Comparison of ENCODE assay signal across 1 cellular context in the genomic region with DNA sequence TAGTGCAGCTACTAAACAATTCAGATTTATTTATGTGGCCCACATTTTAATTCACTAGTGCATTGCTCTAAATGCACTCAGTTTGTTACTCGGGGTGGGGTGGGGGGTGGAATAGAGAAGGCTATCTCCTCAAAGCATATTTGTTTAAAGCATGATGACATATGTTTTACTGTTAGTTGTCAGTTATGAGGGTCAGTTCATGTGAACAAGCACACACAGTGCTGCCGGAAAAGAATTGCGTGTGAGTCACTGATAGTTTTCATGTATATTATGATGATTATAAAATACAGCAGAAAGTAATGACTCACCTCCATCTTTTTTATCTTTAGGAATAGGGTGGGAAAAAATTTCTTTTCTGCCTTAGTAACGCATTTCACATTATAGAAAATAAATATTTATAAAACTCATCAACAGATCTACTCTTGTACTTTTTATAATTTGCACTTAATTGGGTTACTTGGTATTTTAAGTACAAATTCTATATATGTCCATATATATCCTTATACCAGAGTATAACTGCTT.
TF ChIP-seq lines count a peak whose summit lies in the region.

No MANE protein-coding gene starts in this region.

TF ChIP-seq in K562, 482 proteins besides CTCF, POLR2A, EP300 and RAD21 (continued from another document and continues in another):
- TF ChIP-seq, protein P1, sequence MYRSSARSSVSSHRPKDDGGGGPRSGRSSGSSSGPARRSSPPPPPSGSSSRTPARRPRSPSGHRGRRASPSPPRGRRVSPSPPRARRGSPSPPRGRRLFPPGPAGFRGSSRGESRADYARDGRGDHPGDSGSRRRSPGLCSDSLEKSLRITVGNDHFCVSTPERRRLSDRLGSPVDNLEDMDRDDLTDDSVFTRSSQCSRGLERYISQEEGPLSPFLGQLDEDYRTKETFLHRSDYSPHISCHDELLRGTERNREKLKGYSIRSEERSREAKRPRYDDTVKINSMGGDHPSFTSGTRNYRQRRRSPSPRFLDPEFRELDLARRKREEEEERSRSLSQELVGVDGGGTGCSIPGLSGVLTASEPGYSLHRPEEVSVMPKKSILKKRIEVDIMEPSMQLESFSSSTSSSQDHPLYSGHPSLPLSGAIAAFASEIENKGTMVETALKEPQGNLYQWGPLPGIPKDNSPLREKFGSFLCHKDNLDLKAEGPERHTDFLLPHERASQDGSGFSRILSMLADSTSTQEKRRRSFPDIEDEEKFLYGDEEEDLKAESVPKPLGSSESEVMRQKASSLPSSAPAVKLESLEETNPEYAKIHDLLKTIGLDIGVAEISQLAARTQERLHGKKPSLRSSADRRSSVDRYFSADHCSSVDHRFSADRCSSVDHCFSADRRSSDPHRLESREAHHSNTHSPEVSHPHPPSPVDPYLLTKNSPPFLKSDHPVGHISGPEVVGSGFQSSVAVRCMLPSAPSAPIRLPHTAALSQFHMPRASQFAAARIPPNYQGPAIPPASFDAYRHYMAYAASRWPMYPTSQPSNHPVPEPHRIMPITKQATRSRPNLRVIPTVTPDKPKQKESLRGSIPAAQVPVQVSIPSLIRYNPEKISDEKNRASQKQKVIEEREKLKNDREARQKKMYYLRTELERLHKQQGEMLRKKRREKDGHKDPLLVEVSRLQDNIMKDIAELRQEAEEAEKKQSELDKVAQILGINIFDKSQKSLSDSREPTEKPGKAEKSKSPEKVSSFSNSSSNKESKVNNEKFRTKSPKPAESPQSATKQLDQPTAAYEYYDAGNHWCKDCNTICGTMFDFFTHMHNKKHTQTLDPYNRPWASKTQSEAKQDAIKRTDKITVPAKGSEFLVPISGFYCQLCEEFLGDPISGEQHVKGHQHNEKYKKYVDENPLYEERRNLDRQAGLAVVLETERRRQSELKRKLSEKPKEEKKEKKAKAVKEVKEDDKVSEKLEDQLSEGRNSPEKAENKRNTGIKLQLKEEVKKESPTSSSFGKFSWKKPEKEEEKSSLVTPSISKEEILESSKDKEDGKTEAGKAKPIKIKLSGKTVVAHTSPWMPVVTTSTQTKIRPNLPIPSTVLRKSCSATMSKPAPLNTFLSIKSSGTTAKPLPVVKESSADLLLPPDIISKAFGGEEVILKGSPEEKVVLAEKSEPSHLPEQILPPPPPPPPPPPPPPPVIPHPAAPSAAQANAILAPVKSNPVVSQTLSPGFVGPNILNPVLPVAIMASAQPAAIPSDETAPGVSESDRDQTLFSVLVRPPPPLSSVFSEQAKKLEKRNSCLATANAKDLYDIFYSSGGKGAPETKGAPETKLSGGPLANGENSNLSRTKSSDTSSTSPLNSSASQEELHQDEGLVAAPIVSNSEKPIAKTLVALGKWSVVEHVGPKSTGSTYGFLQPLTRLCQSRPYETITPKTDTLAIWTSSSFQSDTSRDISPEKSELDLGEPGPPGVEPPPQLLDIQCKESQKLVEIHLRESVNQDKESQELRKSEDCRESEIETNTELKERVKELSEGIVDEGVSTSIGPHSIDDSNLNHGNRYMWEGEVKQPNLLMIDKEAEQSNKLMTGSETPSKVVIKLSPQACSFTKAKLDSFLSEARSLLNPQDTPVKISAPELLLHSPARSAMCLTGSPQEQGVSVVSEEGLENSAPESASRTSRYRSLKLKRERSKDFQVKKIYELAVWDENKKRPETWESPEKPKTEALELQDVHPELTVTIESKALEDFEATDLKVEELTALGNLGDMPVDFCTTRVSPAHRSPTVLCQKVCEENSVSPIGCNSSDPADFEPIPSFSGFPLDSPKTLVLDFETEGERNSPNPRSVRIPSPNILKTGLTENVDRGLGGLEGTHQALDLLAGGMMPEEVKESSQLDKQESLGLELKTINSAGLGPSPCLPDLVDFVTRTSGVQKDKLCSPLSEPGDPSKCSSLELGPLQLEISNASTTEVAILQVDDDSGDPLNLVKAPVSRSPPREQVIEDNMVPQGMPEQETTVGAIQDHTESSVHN (IDR thresholded peaks at IDR 0.05; ENCODE audit: borderline replicate concordance in 1 of 2, low read depth in 1 of 2): peak in 1 of 2 experiments; percentile 72; a peak in 1 of 4 replicates
- peak; percentile 81 for TF ChIP-seq ETV1 (tag; conservative IDR thresholded peaks at IDR 0.05; ENCODE audit: low read depth)
- TF ChIP-seq, protein P2, sequence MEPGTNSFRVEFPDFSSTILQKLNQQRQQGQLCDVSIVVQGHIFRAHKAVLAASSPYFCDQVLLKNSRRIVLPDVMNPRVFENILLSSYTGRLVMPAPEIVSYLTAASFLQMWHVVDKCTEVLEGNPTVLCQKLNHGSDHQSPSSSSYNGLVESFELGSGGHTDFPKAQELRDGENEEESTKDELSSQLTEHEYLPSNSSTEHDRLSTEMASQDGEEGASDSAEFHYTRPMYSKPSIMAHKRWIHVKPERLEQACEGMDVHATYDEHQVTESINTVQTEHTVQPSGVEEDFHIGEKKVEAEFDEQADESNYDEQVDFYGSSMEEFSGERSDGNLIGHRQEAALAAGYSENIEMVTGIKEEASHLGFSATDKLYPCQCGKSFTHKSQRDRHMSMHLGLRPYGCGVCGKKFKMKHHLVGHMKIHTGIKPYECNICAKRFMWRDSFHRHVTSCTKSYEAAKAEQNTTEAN (CRISPR knock-in tag; IDR thresholded peaks at IDR 0.05): no peak
- no peak for TF ChIP-seq PCBP2 (IDR thresholded peaks at IDR 0.05; ENCODE audit: low read depth, low read length, poor library complexity, severe bottlenecking)
- no peak for TF ChIP-seq NELFE (IDR thresholded peaks at IDR 0.05; ENCODE audit: insufficient read depth, insufficient read length)
- TF ChIP-seq GATA2 (CRISPR knock-in tag; IDR thresholded peaks at IDR 0.05): peak; percentile 50
- TF ChIP-seq SIN3A (IDR thresholded peaks at IDR 0.05; ENCODE audit: borderline replicate concordance in 2 of 2, control insufficient read depth in 1 of 2, low read depth in 2 of 2, low read length in 2 of 2): no peak
- TF ChIP-seq, protein P3, sequence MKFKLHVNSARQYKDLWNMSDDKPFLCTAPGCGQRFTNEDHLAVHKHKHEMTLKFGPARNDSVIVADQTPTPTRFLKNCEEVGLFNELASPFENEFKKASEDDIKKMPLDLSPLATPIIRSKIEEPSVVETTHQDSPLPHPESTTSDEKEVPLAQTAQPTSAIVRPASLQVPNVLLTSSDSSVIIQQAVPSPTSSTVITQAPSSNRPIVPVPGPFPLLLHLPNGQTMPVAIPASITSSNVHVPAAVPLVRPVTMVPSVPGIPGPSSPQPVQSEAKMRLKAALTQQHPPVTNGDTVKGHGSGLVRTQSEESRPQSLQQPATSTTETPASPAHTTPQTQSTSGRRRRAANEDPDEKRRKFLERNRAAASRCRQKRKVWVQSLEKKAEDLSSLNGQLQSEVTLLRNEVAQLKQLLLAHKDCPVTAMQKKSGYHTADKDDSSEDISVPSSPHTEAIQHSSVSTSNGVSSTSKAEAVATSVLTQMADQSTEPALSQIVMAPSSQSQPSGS (CRISPR knock-in tag; IDR thresholded peaks at IDR 0.05): no peak
- TF ChIP-seq PYGO2 (tag; IDR thresholded peaks at IDR 0.05): no peak
- 0 out of 2 replicates have a peak, but pooled peaks have one; percentile 41 for TF ChIP-seq PHB2 (IDR thresholded peaks at IDR 0.05; ENCODE audit: low read depth)
- TF ChIP-seq CHD4 (IDR thresholded peaks at IDR 0.05; ENCODE audit: insufficient read depth, insufficient replicate concordance, low read depth, low read length, poor library complexity, severe bottlenecking): no peak
- peak; percentile 60; the same call in 1 of the 2 replicates for TF ChIP-seq ETV5 (CRISPR knock-in tag; IDR thresholded peaks at IDR 0.05; ENCODE audit: low read depth)
- no peak for TF ChIP-seq KLF1 (tag; IDR thresholded peaks at IDR 0.05)
- TF ChIP-seq CREB1 (IDR thresholded peaks at IDR 0.05): peak; percentile 46; the same call in 1 of the 2 replicates
- peak; percentile 43; the same call in 1 of the 2 replicates for TF ChIP-seq CREB1 (CRISPR knock-in tag; IDR thresholded peaks at IDR 0.05)
- TF ChIP-seq SMARCB1 (IDR thresholded peaks at IDR 0.05; ENCODE audit: insufficient read length, low read depth): no peak
- TF ChIP-seq, protein P4, sequence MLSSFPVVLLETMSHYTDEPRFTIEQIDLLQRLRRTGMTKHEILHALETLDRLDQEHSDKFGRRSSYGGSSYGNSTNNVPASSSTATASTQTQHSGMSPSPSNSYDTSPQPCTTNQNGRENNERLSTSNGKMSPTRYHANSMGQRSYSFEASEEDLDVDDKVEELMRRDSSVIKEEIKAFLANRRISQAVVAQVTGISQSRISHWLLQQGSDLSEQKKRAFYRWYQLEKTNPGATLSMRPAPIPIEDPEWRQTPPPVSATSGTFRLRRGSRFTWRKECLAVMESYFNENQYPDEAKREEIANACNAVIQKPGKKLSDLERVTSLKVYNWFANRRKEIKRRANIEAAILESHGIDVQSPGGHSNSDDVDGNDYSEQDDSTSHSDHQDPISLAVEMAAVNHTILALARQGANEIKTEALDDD (IDR thresholded peaks at IDR 0.05): peak; percentile 70
- TF ChIP-seq SAFB2 (IDR thresholded peaks at IDR 0.05; ENCODE audit: borderline replicate concordance, low read depth, low read length, severe bottlenecking): no peak
- no peak for TF ChIP-seq ATF1 (CRISPR knock-in tag; IDR thresholded peaks at IDR 0.05)
- TF ChIP-seq ATF1 (tag; IDR thresholded peaks at IDR 0.05): peak; percentile 78
- TF ChIP-seq PML (IDR thresholded peaks at IDR 0.05; ENCODE audit: low read length): peak; percentile 91
- TF ChIP-seq ZFP1 (CRISPR knock-in tag; IDR thresholded peaks at IDR 0.05): no peak
- peak; percentile 12 to 63; a peak in 1 of 4 replicates for TF ChIP-seq KDM1A (IDR thresholded peaks at IDR 0.05)
- no peak for TF ChIP-seq ZNF384 (IDR thresholded peaks at IDR 0.05; ENCODE audit: low read depth, low read length)
- no peak for TF ChIP-seq HSF4 (CRISPR knock-in tag; IDR thresholded peaks at IDR 0.05; ENCODE audit: borderline replicate concordance)
- no peak for TF ChIP-seq NCOA6 (IDR thresholded peaks at IDR 0.05)
- peak; percentile 63 for TF ChIP-seq C11orf30 (IDR thresholded peaks at IDR 0.05; ENCODE audit: low read depth)
- TF ChIP-seq ZBTB1 (CRISPR knock-in tag; IDR thresholded peaks at IDR 0.05; ENCODE audit: borderline replicate concordance, low read depth): no peak
- no peak for TF ChIP-seq SETDB1 (IDR thresholded peaks at IDR 0.05; ENCODE audit: low read length)
- TF ChIP-seq PTRF (tag; IDR thresholded peaks at IDR 0.05): no peak
- TF ChIP-seq, protein P5, sequence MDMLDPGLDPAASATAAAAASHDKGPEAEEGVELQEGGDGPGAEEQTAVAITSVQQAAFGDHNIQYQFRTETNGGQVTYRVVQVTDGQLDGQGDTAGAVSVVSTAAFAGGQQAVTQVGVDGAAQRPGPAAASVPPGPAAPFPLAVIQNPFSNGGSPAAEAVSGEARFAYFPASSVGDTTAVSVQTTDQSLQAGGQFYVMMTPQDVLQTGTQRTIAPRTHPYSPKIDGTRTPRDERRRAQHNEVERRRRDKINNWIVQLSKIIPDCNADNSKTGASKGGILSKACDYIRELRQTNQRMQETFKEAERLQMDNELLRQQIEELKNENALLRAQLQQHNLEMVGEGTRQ (CRISPR knock-in tag; IDR thresholded peaks at IDR 0.05): no peak
- no peak for TF ChIP-seq CEBPB (tag; IDR thresholded peaks at IDR 0.05)
- no peak; the same call in 1 of the 2 replicates for TF ChIP-seq TARDBP (IDR thresholded peaks at IDR 0.05)
- TF ChIP-seq TBL1XR1 (IDR thresholded peaks at IDR 0.05; ENCODE audit: low read length in 2 of 2): peak; percentile 74 to 83; a peak in 3 of 4 replicates
- TF ChIP-seq DPF2 (IDR thresholded peaks at IDR 0.05): peak; percentile 97
- TF ChIP-seq POLR2AphosphoS2 (IDR thresholded peaks at IDR 0.05; ENCODE audit: low read length): no peak
- TF ChIP-seq, protein P6, sequence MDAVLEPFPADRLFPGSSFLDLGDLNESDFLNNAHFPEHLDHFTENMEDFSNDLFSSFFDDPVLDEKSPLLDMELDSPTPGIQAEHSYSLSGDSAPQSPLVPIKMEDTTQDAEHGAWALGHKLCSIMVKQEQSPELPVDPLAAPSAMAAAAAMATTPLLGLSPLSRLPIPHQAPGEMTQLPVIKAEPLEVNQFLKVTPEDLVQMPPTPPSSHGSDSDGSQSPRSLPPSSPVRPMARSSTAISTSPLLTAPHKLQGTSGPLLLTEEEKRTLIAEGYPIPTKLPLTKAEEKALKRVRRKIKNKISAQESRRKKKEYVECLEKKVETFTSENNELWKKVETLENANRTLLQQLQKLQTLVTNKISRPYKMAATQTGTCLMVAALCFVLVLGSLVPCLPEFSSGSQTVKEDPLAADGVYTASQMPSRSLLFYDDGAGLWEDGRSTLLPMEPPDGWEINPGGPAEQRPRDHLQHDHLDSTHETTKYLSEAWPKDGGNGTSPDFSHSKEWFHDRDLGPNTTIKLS (IDR thresholded peaks at IDR 0.05; ENCODE audit: borderline replicate concordance, low read depth): no peak
- peak; percentile 53; the same call in 1 of the 2 replicates for TF ChIP-seq KLF16 (IDR thresholded peaks at IDR 0.05)
- TF ChIP-seq U2AF2 (optimal IDR thresholded peaks at IDR 0.05; ENCODE audit: low read depth, low read length): no peak
- TF ChIP-seq MYC (IDR thresholded peaks at IDR 0.05; ENCODE audit: low read depth, low read length): peak; percentile 55; the same call in 1 of the 2 replicates
- TF ChIP-seq MYC (CRISPR knock-in tag; IDR thresholded peaks at IDR 0.05; ENCODE audit: borderline replicate concordance, low read depth): no peak
- TF ChIP-seq ZNF431 (CRISPR knock-in tag; IDR thresholded peaks at IDR 0.05): no peak
- TF ChIP-seq, protein P7, sequence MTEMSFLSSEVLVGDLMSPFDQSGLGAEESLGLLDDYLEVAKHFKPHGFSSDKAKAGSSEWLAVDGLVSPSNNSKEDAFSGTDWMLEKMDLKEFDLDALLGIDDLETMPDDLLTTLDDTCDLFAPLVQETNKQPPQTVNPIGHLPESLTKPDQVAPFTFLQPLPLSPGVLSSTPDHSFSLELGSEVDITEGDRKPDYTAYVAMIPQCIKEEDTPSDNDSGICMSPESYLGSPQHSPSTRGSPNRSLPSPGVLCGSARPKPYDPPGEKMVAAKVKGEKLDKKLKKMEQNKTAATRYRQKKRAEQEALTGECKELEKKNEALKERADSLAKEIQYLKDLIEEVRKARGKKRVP (CRISPR knock-in tag; IDR thresholded peaks at IDR 0.05): peak; percentile 86
- TF ChIP-seq, protein P8, sequence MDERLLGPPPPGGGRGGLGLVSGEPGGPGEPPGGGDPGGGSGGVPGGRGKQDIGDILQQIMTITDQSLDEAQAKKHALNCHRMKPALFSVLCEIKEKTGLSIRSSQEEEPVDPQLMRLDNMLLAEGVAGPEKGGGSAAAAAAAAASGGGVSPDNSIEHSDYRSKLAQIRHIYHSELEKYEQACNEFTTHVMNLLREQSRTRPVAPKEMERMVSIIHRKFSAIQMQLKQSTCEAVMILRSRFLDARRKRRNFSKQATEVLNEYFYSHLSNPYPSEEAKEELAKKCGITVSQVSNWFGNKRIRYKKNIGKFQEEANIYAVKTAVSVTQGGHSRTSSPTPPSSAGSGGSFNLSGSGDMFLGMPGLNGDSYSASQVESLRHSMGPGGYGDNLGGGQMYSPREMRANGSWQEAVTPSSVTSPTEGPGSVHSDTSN (CRISPR knock-in tag; IDR thresholded peaks at IDR 0.05; ENCODE audit: low read depth): no peak
- TF ChIP-seq, protein P8 (tag; conservative IDR thresholded peaks at IDR 0.05; ENCODE audit: low read depth): peak; percentile 83
- no peak for TF ChIP-seq PHTF2 (CRISPR knock-in tag; IDR thresholded peaks at IDR 0.05)
- peak; percentile 35 to 72; a peak in 2 of 4 replicates for TF ChIP-seq MAZ (CRISPR knock-in tag; conservative IDR thresholded peaks at IDR 0.05 in 1 of 2, IDR thresholded peaks at IDR 0.05 in 1 of 2)
- peak; percentile 81 for TF ChIP-seq CC2D1A (IDR thresholded peaks at IDR 0.05)
- no peak for TF ChIP-seq ZFPM2 (CRISPR knock-in tag; IDR thresholded peaks at IDR 0.05)
